Comparison of ENCODE assay signal across 9 cellular contexts in the genomic region with DNA sequence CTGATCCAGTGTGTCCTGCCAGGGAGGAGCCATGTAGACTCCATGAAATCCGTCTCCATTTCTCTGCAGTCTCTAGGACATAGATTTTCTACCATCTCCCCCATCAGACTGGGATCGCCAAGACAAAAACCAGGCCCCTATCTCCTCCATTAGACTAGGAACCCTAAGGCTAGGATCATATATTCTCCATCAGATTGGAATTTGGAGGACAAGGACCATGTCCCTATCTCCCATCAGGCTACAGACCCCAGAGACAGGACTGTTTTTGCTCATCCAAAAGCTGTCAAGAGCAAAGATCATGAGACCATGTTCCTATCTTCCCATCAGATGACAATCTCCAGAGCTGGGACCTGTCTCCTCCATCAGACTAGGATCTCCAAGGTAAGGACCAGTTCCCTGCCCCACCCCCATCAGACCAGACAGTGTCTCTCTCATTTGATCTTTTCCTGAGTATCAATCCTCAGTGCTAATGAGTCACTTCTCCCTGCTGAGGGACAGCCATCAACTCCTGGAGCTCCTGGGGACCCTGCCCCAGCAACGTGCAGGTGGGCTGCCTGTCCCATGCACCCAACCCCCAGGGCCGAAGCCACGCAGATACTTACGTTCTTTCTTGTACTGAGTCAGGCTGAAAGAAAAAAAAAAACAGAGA. TPM values are rescaled to one million over a fixed set of nuclear protein-coding genes. Genes with fewer than 3 reads are reported as not detected.
"Had no signal": no experiment of that assay in that cellular context is flagged by ENCODE, and none has a peak within 500 bp of the region (broad histone marks: within the 10 kb centered on the region; RNA-seq: fewer than 3 reads in every experiment).

No MANE protein-coding gene starts in this region.

RNA-seq across cellular contexts. Expression of a gene that starts 4.3 kb away (rescaled TPM):
- total RNA-seq: activated CD4-positive, alpha-beta memory T cell treated with anti-CD3 and anti-CD28 coated beads, Interleukin-2, amount 10 ng/mL, durations not matched to agents 7 days and 5 days; activated CD4-positive, alpha-beta T cell treated with anti-CD3 and anti-CD28 coated beads for 36 hours had no signal
- polyA plus RNA-seq: IgD-negative memory B cell had no signal

RNA-seq across cellular contexts. Expression of a gene that starts 7.5 kb away (rescaled TPM):
- total RNA-seq: activated CD4-positive, alpha-beta memory T cell treated with anti-CD3 and anti-CD28 coated beads, Interleukin-2, amount 10 ng/mL, durations not matched to agents 7 days and 5 days; activated CD4-positive, alpha-beta T cell treated with anti-CD3 and anti-CD28 coated beads for 36 hours; activated CD8-positive, alpha-beta memory T cell treated with anti-CD3 and anti-CD28 coated beads for 36 hours; activated T-helper 17 cell treated with anti-CD3 and anti-CD28 coated beads, Interleukin-2, amount 50 U/mL, for 72 hours; LHCN-M2; T-helper 1 cell treated with Interleukin-12 subunit alpha and Interleukin-12 subunit beta and Interleukin-4 antibody, amounts not matched to agents 30 ng/mL and 1 ng/mL, for 36 hours had no signal
- polyA plus RNA-seq: IgD-negative memory B cell had no signal

RNA-seq across cellular contexts. Expression of a gene that starts 33.4 kb away (rescaled TPM):
- total RNA-seq: activated CD4-positive, alpha-beta memory T cell treated with anti-CD3 and anti-CD28 coated beads, Interleukin-2, amount 10 ng/mL, durations not matched to agents 7 days and 5 days; activated CD4-positive, alpha-beta T cell treated with anti-CD3 and anti-CD28 coated beads for 36 hours; activated CD8-positive, alpha-beta memory T cell treated with anti-CD3 and anti-CD28 coated beads for 36 hours; activated T-helper 17 cell treated with anti-CD3 and anti-CD28 coated beads, Interleukin-2, amount 50 U/mL, for 72 hours; LHCN-M2; T-helper 1 cell treated with Interleukin-12 subunit alpha and Interleukin-12 subunit beta and Interleukin-4 antibody, amounts not matched to agents 30 ng/mL and 1 ng/mL, for 36 hours had no signal
- polyA plus RNA-seq: IgD-negative memory B cell had no signal

RNA-seq across cellular contexts. Expression of a gene that starts 48.2 kb away (rescaled TPM):
- total RNA-seq: activated CD4-positive, alpha-beta memory T cell treated with anti-CD3 and anti-CD28 coated beads, Interleukin-2, amount 10 ng/mL, durations not matched to agents 7 days and 5 days; activated CD4-positive, alpha-beta T cell treated with anti-CD3 and anti-CD28 coated beads for 36 hours; activated CD8-positive, alpha-beta memory T cell treated with anti-CD3 and anti-CD28 coated beads for 36 hours; activated T-helper 17 cell treated with anti-CD3 and anti-CD28 coated beads, Interleukin-2, amount 50 U/mL, for 72 hours; LHCN-M2; M059J; PC-3; T-helper 1 cell treated with Interleukin-12 subunit alpha and Interleukin-12 subunit beta and Interleukin-4 antibody, amounts not matched to agents 30 ng/mL and 1 ng/mL, for 36 hours had no signal
- polyA plus RNA-seq: IgD-negative memory B cell had no signal
